ENCODE assay signal across 29 cellular contexts in genomic region chr18:21096760-21097159, GRCh38.
"Had no signal": no experiment of that assay in that cellular context is flagged by ENCODE, and none has a peak within 500 bp of the region (broad histone marks: within the 10 kb centered on the region; RNA-seq: fewer than 3 reads in every experiment).

No MANE protein-coding gene starts in this region.

- H3K27me3 Mint-ChIP-seq: activated naive CD4-positive, alpha-beta T cell treated with anti-CD3 and anti-CD28 coated beads, Interleukin-2, amount 10 ng/mL, durations not matched to agents 7 days and 5 days; stimulated activated memory B cell treated with anti-CD40 and anti-IgM and Interleukin-4, amounts not matched to agents 10 μg/mL and 1 μg/mL and 100 μg/mL, for 72 hours had no signal

- H3K4me3 Mint-ChIP-seq: activated naive CD4-positive, alpha-beta T cell treated with anti-CD3 and anti-CD28 coated beads, Interleukin-2, amount 10 ng/mL, durations not matched to agents 7 days and 5 days; neural crest cell; stimulated activated memory B cell treated with anti-CD40 and anti-IgM and Interleukin-4, amounts not matched to agents 10 μg/mL and 1 μg/mL and 100 μg/mL, for 72 hours had no signal

- H3K27ac Mint-ChIP-seq: activated naive CD4-positive, alpha-beta T cell treated with anti-CD3 and anti-CD28 coated beads, Interleukin-2, amount 10 ng/mL, durations not matched to agents 7 days and 5 days; activated T-cell treated with anti-CD3 and anti-CD28 coated beads, Interleukin-2, amount 50 U/mL, for 72 hours; stimulated activated memory B cell treated with anti-CD40 and anti-IgM and Interleukin-4, amounts not matched to agents 10 μg/mL and 1 μg/mL and 100 μg/mL, for 72 hours had no signal

- ATAC-seq: activated T-cell treated with anti-CD3 and anti-CD28 coated beads, Interleukin-2, amount 50 U/mL, for 72 hours; left ventricle myocardium superior; sciatic nerve; stimulated activated memory B cell treated with anti-CD40 and anti-IgM and Interleukin-4, amounts not matched to agents 10 μg/mL and 1 μg/mL and 100 μg/mL, for 72 hours had no signal

- H3K4me3 ChIP-seq: adrenal gland, ascending aorta, colonic mucosa, dorsolateral prefrontal cortex, esophagus muscularis mucosa, hepatocyte, transverse colon had no signal

- FAIRE-seq: frontal cortex, small intestine, urothelium cell line had no signal

- H3K4me2 ChIP-seq: hepatocyte had no signal

- H3K9me3 ChIP-seq: adrenal gland, ascending aorta, colonic mucosa, esophagus muscularis mucosa, transverse colon had no signal

- H3K4me1 ChIP-seq: colonic mucosa had no signal

- H3K36me3 ChIP-seq: adrenal gland, ascending aorta, brain microvascular endothelial cell, colonic mucosa, esophagus muscularis mucosa, transverse colon had no signal

- H3K27me3 ChIP-seq: adrenal gland, ascending aorta, brain microvascular endothelial cell, colonic mucosa, dorsolateral prefrontal cortex, esophagus muscularis mucosa, hepatocyte, transverse colon had no signal

- H2AFZ ChIP-seq: hepatocyte had no signal

- H3K27ac ChIP-seq: adrenal gland, ascending aorta, brain microvascular endothelial cell, colonic mucosa, dorsolateral prefrontal cortex, esophagus muscularis mucosa, hepatocyte, transverse colon had no signal

- DNase-seq: activated CD4-positive, alpha-beta T cell treated with anti-CD3 and anti-CD28 coated beads for 4 hours; activated CD4-positive, alpha-beta T cell treated with anti-CD3 and anti-CD28 coated beads, Interleukin-2, amount 50 U/mL, for 48 hours; activated CD4-positive, CD25-positive, alpha-beta regulatory T cell; activated CD8-positive, alpha-beta memory T cell treated with anti-CD3 and anti-CD28 coated beads, Interleukin-2, amount 50 U/mL, for 48 hours; activated effector memory CD4-positive, alpha-beta T cell treated with anti-CD3 and anti-CD28 coated beads, Interleukin-2, amount 50 U/mL, for 16 hours; activated naive CD4-positive, alpha-beta T cell treated with anti-CD3 and anti-CD28 coated beads, Interleukin-2, amount 10 ng/mL, durations not matched to agents 7 days and 5 days; activated T-cell treated with anti-CD3 and anti-CD28 coated beads, Interleukin-2, amount 50 U/mL, for 72 hours; adrenal gland; brain microvascular endothelial cell; central memory CD4-positive, alpha-beta T cell; colonic mucosa; dorsolateral prefrontal cortex; glutamatergic neuron; kidney glomerular epithelial cell; left ventricle myocardium superior; mammary epithelial cell; midbrain; occipital lobe; small intestine; stimulated activated CD4-positive, alpha-beta T cell treated with anti-CD3 and anti-CD28 coated beads, Interleukin-2, amount 100 ng/mL, for 24 hours; transverse colon had no signal
